ENCODE assay signal across 8 cellular contexts in genomic region chr17:34420254-34420766, GRCh38. TPM values are rescaled to one million over a fixed set of nuclear protein-coding genes. Genes with fewer than 3 reads are reported as not detected.
DNase-seq lines count a peak whose midpoint lies in the region; ATAC-seq and TF ChIP-seq lines count a peak whose summit lies in the region.

No MANE protein-coding gene starts in this region.

- peak; percentile 27 for DNase-seq in NK-92 treated with Interleukin-12 subunit alpha and Interleukin-12 subunit beta, amount 100 ng/mL, for 24 hours (lab: John Stamatoyannopoulos, UW)
- DNase-seq in NK-92 (lab: John Stamatoyannopoulos, UW; ENCODE audit: unreplicated experiment), result no peak
- DNase-seq in NCI-H2107 treated with DMSO at 0.1 percent for 48 hours (lab: John Stamatoyannopoulos, UW; ENCODE audit: unreplicated experiment), result peak; percentile 88
- peak; percentile 71 for DNase-seq in activated CD4-positive, CD25-positive, alpha-beta regulatory T cell treated with anti-CD3 and anti-CD28 coated beads, Interleukin-2, amount 50 U/mL, for 72 hours
- DNase-seq in central memory CD8-positive, alpha-beta T cell (ENCODE audit: low spot score in 2 of 2), result peak; percentile 39 to 41
- peak; percentile 24 to 47 (median 25) for DNase-seq in stimulated activated CD4-positive, alpha-beta T cell treated with anti-CD3 and anti-CD28 coated beads, TNF-alpha, amount 100 ng/mL, for 1 hour (ENCODE audit: low read depth in 3 of 3, low spot score in 1 of 3)

- H3K4me3 Mint-ChIP-seq in central memory CD8-positive, alpha-beta T cell, result no peak overlapping the region

- no peaks in the 10 kb centered on the region for H3K9me3 ChIP-seq in liver (ENCODE audit: control insufficient read depth in 4 of 4, low read length in 3 of 4)

- 5% methylated on average over 6 of the region's 6 CpGs for WGBS in liver

- TF ChIP-seq RAD21 in liver (IDR thresholded peaks at IDR 0.05), result peak; percentile 95 to 97

- peaks cover 65% of the 10 kb centered on the region for H3K27me3 Mint-ChIP-seq in central memory CD8-positive, alpha-beta T cell

- peak; percentile 92 for TF ChIP-seq CTCF in liver (IDR thresholded peaks at IDR 0.05; ENCODE audit: low read depth, low read length, missing input control)

- no peak overlapping the region for H3K27ac ChIP-seq in liver (ENCODE audit: low read depth in 1 of 2, low read length in 2 of 2)

- no peaks in the 10 kb centered on the region for H3K4me1 Mint-ChIP-seq in central memory CD8-positive, alpha-beta T cell

- H3K4me1 ChIP-seq in liver (ENCODE audit: control insufficient read depth in 4 of 4, insufficient read depth in 4 of 4, low read length in 3 of 4), result no peaks in the 10 kb centered on the region

- H3K36me3 ChIP-seq in liver (ENCODE audit: control insufficient read depth in 4 of 4, insufficient read depth in 3 of 4, low read depth in 1 of 4, low read length in 3 of 4), result no peaks in the 10 kb centered on the region

- H3K27me3 ChIP-seq in liver (ENCODE audit: control insufficient read depth in 4 of 4, insufficient read depth in 4 of 4, low read length in 3 of 4), result peaks cover 0 to 9% (median 1%) of the 10 kb centered on the region in 4 donors

- H3K36me3 Mint-ChIP-seq in central memory CD8-positive, alpha-beta T cell (ENCODE audit: insufficient read depth), result no peaks in the 10 kb centered on the region

- no peak overlapping the region for H3K9ac ChIP-seq in liver (ENCODE audit: low read depth in 1 of 2, low read length in 2 of 2)

- no peaks in the 10 kb centered on the region for H3K9me3 Mint-ChIP-seq in central memory CD8-positive, alpha-beta T cell

- ATAC-seq in central memory CD8-positive, alpha-beta T cell (replicated peaks; ENCODE audit: extremely low read depth, poor library complexity, severe bottlenecking), result no peak
- ATAC-seq in HG02642 (IDR thresholded peaks at IDR 0.05; ENCODE audit: poor library complexity, unreplicated experiment), result no peak

- H3K4me3 ChIP-seq in liver (ENCODE audit: low read depth in 1 of 3, low read length in 3 of 3), result no peak overlapping the region

- no peak overlapping the region for H3K27ac Mint-ChIP-seq in central memory CD8-positive, alpha-beta T cell (ENCODE audit: low read depth)

TF ChIP-seq in liver, 16 proteins besides CTCF, POLR2A, EP300 and RAD21:
- no peak for TF ChIP-seq HNF4G (IDR thresholded peaks at IDR 0.05)
- TF ChIP-seq YY1 (IDR thresholded peaks at IDR 0.05), result no peak
- no peak for TF ChIP-seq ZBTB33 (IDR thresholded peaks at IDR 0.05)
- TF ChIP-seq, protein P1, sequence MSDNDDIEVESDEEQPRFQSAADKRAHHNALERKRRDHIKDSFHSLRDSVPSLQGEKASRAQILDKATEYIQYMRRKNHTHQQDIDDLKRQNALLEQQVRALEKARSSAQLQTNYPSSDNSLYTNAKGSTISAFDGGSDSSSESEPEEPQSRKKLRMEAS (IDR thresholded peaks at IDR 0.05), result no peak
- no peak for TF ChIP-seq NR2F2 (IDR thresholded peaks at IDR 0.05)
- no peak for TF ChIP-seq RXRA (IDR thresholded peaks at IDR 0.05)
- no peak for TF ChIP-seq GABPA (IDR thresholded peaks at IDR 0.05 in 1 of 2, conservative IDR thresholded peaks at IDR 0.05 in 1 of 2)
- no peak for TF ChIP-seq TAF1 (conservative IDR thresholded peaks at IDR 0.05)
- no peak for TF ChIP-seq EGR1 (IDR thresholded peaks at IDR 0.05; ENCODE audit: low read depth in 2 of 2)
- TF ChIP-seq, protein P2, sequence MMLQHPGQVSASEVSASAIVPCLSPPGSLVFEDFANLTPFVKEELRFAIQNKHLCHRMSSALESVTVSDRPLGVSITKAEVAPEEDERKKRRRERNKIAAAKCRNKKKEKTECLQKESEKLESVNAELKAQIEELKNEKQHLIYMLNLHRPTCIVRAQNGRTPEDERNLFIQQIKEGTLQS (IDR thresholded peaks at IDR 0.05), result no peak
- TF ChIP-seq SP1 (IDR thresholded peaks at IDR 0.05), result no peak
- TF ChIP-seq JUND (IDR thresholded peaks at IDR 0.05), result no peak
- TF ChIP-seq, protein P3, sequence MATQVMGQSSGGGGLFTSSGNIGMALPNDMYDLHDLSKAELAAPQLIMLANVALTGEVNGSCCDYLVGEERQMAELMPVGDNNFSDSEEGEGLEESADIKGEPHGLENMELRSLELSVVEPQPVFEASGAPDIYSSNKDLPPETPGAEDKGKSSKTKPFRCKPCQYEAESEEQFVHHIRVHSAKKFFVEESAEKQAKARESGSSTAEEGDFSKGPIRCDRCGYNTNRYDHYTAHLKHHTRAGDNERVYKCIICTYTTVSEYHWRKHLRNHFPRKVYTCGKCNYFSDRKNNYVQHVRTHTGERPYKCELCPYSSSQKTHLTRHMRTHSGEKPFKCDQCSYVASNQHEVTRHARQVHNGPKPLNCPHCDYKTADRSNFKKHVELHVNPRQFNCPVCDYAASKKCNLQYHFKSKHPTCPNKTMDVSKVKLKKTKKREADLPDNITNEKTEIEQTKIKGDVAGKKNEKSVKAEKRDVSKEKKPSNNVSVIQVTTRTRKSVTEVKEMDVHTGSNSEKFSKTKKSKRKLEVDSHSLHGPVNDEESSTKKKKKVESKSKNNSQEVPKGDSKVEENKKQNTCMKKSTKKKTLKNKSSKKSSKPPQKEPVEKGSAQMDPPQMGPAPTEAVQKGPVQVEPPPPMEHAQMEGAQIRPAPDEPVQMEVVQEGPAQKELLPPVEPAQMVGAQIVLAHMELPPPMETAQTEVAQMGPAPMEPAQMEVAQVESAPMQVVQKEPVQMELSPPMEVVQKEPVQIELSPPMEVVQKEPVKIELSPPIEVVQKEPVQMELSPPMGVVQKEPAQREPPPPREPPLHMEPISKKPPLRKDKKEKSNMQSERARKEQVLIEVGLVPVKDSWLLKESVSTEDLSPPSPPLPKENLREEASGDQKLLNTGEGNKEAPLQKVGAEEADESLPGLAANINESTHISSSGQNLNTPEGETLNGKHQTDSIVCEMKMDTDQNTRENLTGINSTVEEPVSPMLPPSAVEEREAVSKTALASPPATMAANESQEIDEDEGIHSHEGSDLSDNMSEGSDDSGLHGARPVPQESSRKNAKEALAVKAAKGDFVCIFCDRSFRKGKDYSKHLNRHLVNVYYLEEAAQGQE (IDR thresholded peaks at IDR 0.05), result no peak
- TF ChIP-seq FOXA1 (IDR thresholded peaks at IDR 0.05), result no peak
- no peak for TF ChIP-seq FOXA2 (IDR thresholded peaks at IDR 0.05)
- no peak for TF ChIP-seq HNF4A (conservative IDR thresholded peaks at IDR 0.05)

RNA-seq across cellular contexts. Expression of gene CCL1, which starts 57.3 kb away (rescaled TPM):
- not detected for total RNA-seq in liver
- polyA plus RNA-seq in liver, result not detected
